In the genomic region with DNA sequence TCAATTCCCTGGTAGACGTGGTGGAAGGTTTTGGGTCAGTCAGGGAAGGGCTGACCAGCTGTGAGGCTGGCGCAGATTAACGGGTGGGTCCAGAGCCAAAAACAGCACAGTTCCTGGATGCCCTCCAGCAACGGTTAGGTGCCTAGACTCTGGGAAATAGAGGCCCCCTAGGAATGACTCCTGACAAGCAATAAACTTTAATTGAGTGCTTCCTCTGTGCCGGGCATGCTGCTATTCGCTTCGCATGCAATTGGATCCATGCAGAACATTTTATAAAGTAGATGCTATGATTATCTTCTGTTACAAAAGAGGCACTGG, we compare ENCODE assay signal across 8 cellular contexts. TPM values are rescaled to one million over a fixed set of nuclear protein-coding genes. Genes with fewer than 3 reads are reported as not detected.
DNase-seq lines count a peak whose midpoint lies in the region; ATAC-seq and TF ChIP-seq lines count a peak whose summit lies in the region.

No MANE protein-coding gene starts in this region.

- H3K9me3 ChIP-seq in gastroesophageal sphincter = no peaks in the 10 kb centered on the region

- H3K4me3 ChIP-seq in gastroesophageal sphincter = peak overlapping the region; percentile 57 to 72

- peaks cover 0 to 22% of the 10 kb centered on the region in 2 donors for H3K36me3 ChIP-seq in gastroesophageal sphincter

- no peak for TF ChIP-seq EP300 in gastroesophageal sphincter (IDR thresholded peaks at IDR 0.05)

- TF ChIP-seq POLR2A in gastroesophageal sphincter (IDR thresholded peaks at IDR 0.05) = no peak

- peaks cover 0 to 38% (median 5%) of the 10 kb centered on the region in 3 donors for H3K4me1 ChIP-seq in gastroesophageal sphincter

- H3K27ac ChIP-seq in VCaP = peak overlapping the region; percentile 81
- H3K27ac ChIP-seq in gastroesophageal sphincter = peak overlapping the region; percentile 16 to 94 (median 90)

- 52% methylated on average over 6 of the region's 7 CpGs; no CpG with 5 or more reads in 1 of the 2 donors for WGBS in gastroesophageal sphincter (ENCODE audit: low coverage in 1 of 2), 2 donors

- ATAC-seq in gastroesophageal sphincter = no peak

- DNase-seq in ACHN (peak; percentile 2), HCEC 1CT (peak; percentile 48), posterior vena cava (ENCODE audit: low spot score) (peak; percentile 74), occipital lobe (lab: John Stamatoyannopoulos, UW) (no peak)
- no peak for DNase-seq in effector CD8-positive, alpha-beta T cell (lab: John Stamatoyannopoulos, UW)
- DNase-seq in stimulated activated naive CD4-positive, alpha-beta T cell treated with Interleukin-2 at 50 U/mL for 16 hours (lab: John Stamatoyannopoulos, UW) = no peak

- no peaks in the 10 kb centered on the region for H3K27me3 ChIP-seq in gastroesophageal sphincter

- TF ChIP-seq CTCF in VCaP (conservative IDR thresholded peaks at IDR 0.05) (no peak), gastroesophageal sphincter (IDR thresholded peaks at IDR 0.05) (no peak)

- intact Hi-C loops in posterior vena cava (cut with DNase I) = no loop called here

- in situ Hi-C loops in ACHN (cut with HindIII; ENCODE audit: low pct_ligation_motif_present, low pct_unique_long_range_greater_than_20kb, low sequenced_read_pairs) = no loop called here

RNA-seq across cellular contexts. Expression of a gene that starts 0.7 kb away (rescaled TPM):
- total RNA-seq in gastroesophageal sphincter = 10 to 100 TPM in 1 of 4 donors, 1 to 10 TPM in 3; 7.8 to 11.7 (median 9.5) TPM
- 1 to 10 TPM; 7.9 to 9.2 TPM for total RNA-seq in posterior vena cava
- 17.9 TPM for total RNA-seq in occipital lobe

RNA-seq across cellular contexts. Expression of a gene that starts 1.4 kb away (rescaled TPM):
- total RNA-seq in gastroesophageal sphincter = 10 to 100 TPM in 1 of 4 donors, 1 to 10 TPM in 3; 6.4 to 11.7 (median 8.1) TPM
- 1 to 10 TPM; 7.4 to 7.7 TPM for total RNA-seq in posterior vena cava
- 14.0 TPM for total RNA-seq in occipital lobe

RNA-seq across cellular contexts. Expression of a gene that starts 36.0 kb away (rescaled TPM):
- not detected for total RNA-seq in gastroesophageal sphincter
- total RNA-seq in posterior vena cava = not detected
- not detected for total RNA-seq in occipital lobe

Comparison
In these comparisons a context has a peak if more than half of its experiments do, and no peak if none do; other contexts are left out.
1. DNase-seq: peak in ACHN (single experiment), HCEC 1CT (single experiment) and posterior vena cava (single experiment); none in effector CD8-positive, alpha-beta T cell (single experiment), stimulated activated naive CD4-positive, alpha-beta T cell treated with Interleukin-2 at 50 U/mL for 16 hours (single experiment) and occipital lobe (single experiment).